11 cellular contexts compared by ENCODE assay signal in genomic region chr9:5435912-5436311, GRCh38. TPM values are rescaled to one million over a fixed set of nuclear protein-coding genes. Genes with fewer than 3 reads are reported as not detected.
A peak's percentile ranks its signal among the peaks of the same experiment; 100 is the strongest.
DNase-seq lines count a peak whose midpoint lies in the region; ATAC-seq and TF ChIP-seq lines count a peak whose summit lies in the region.
"Had no signal": no experiment of that assay in that cellular context is flagged by ENCODE, and none has a peak within 500 bp of the region (broad histone marks: within the 10 kb centered on the region; RNA-seq: fewer than 3 reads in every experiment).

No MANE protein-coding gene starts in this region.

- no peak overlapping the region for H4K5ac ChIP-seq in IMR-90 (ENCODE audit: low read depth, low read length)

- in situ Hi-C loops in IMR-90 (cut with MboI; ENCODE audit: low sequenced_read_pairs) = loop anchor here (25.0 kb wide), 1 partner anchor 674 kb away; no protein-coding TSS in a partner anchor

- peak overlapping the region; percentile 96 for H3K4me3 Mint-ChIP-seq in activated CD8-positive, alpha-beta T cell treated with anti-CD3 and anti-CD28 coated beads, Interleukin-2, amount 10 ng/mL, durations not matched to agents 7 days and 5 days
- H3K4me3 Mint-ChIP-seq in mesothelial cell of epicardium = peak overlapping the region; percentile 91

- no peak overlapping the region for H4K91ac ChIP-seq in IMR-90 (ENCODE audit: insufficient read depth, low read depth, low read length)

- peak overlapping the region; percentile 8 for H3K27ac Mint-ChIP-seq in activated CD8-positive, alpha-beta T cell treated with anti-CD3 and anti-CD28 coated beads, Interleukin-2, amount 10 ng/mL, durations not matched to agents 7 days and 5 days
- H3K27ac Mint-ChIP-seq in mesothelial cell of epicardium = no peak overlapping the region

- H3K36me3 ChIP-seq in IMR-90 (ENCODE audit: control insufficient read depth, insufficient read depth, low read length) = peaks cover 3% of the 10 kb centered on the region

- H3K27ac ChIP-seq in IMR-90 (ENCODE audit: insufficient read depth, low read length) (no peak overlapping the region), coronary artery (no peak overlapping the region)
- H3K27ac ChIP-seq: suprapubic skin had no signal

- no peak for TF ChIP-seq CTCF in IMR-90 (conservative IDR thresholded peaks at IDR 0.05; ENCODE audit: low read depth, low read length)
- no peak for TF ChIP-seq CTCF in mesothelial cell of epicardium (IDR thresholded peaks at IDR 0.05; ENCODE audit: unreplicated experiment)
- TF ChIP-seq CTCF in coronary artery (IDR thresholded peaks at IDR 0.05) = no peak

- 0 out of 2 replicates have a peak overlapping the region, but pooled peaks have one; percentile 5 for H3K23ac ChIP-seq in IMR-90 (ENCODE audit: low read depth, low read length)

- H3K14ac ChIP-seq in IMR-90 (replicated peaks; ENCODE audit: low read depth, low read length) = no peak overlapping the region; the same call in 1 of the 2 replicates

- H2AK9ac ChIP-seq in IMR-90 (replicated peaks; ENCODE audit: low read depth, low read length, poor library complexity) = no peak overlapping the region

- no peak overlapping the region for H3K4me2 ChIP-seq in IMR-90 (ENCODE audit: low read depth, low read length)

- 0 out of 2 replicates have a peak overlapping the region, but pooled peaks have one; percentile 10 for H3K4ac ChIP-seq in IMR-90 (ENCODE audit: low read depth, low read length)

- WGBS in IMR-90 (ENCODE audit: extremely low coverage in 2 of 2, insufficient read length in 1 of 2), 2 experiments = no CpG with 5 or more reads among the region's 3 CpGs

- no peak overlapping the region for H3K9ac ChIP-seq in IMR-90 (ENCODE audit: low read depth, low read length)

- H4K20me1 ChIP-seq in IMR-90 (ENCODE audit: insufficient read depth, low read length) = no peaks in the 10 kb centered on the region

- H2AK5ac ChIP-seq in IMR-90 (ENCODE audit: low read depth, low read length) = no peak overlapping the region; the same call in 1 of the 2 replicates

- no peaks in the 10 kb centered on the region for H3K9me3 ChIP-seq in IMR-90 (ENCODE audit: control insufficient read depth, insufficient read depth, low read length)
- H3K9me3 ChIP-seq: suprapubic skin had no signal

- H3K4me1 Mint-ChIP-seq in activated CD8-positive, alpha-beta T cell treated with anti-CD3 and anti-CD28 coated beads, Interleukin-2, amount 10 ng/mL, durations not matched to agents 7 days and 5 days (ENCODE audit: low read depth) = peaks cover 29% of the 10 kb centered on the region
- H3K4me1 Mint-ChIP-seq in mesothelial cell of epicardium = peaks cover 19% of the 10 kb centered on the region

- H2BK20ac ChIP-seq in IMR-90 (ENCODE audit: low read depth, low read length) = no peak overlapping the region

- no peak overlapping the region for H3K56ac ChIP-seq in IMR-90 (ENCODE audit: extremely low read depth, insufficient read depth, low read length)

- no peak overlapping the region for H2BK120ac ChIP-seq in IMR-90 (ENCODE audit: low read depth, low read length)

- peaks cover 40% of the 10 kb centered on the region for H3K36me3 Mint-ChIP-seq in activated CD8-positive, alpha-beta T cell treated with anti-CD3 and anti-CD28 coated beads, Interleukin-2, amount 10 ng/mL, durations not matched to agents 7 days and 5 days (ENCODE audit: low read depth)
- H3K36me3 Mint-ChIP-seq in mesothelial cell of epicardium = peaks cover 34% of the 10 kb centered on the region

- BruUV-seq in IMR-90 (replicated peaks; lab: Mats Ljungman, UMichigan) = no TSS peak

- H3K27me3 Mint-ChIP-seq in activated CD8-positive, alpha-beta T cell treated with anti-CD3 and anti-CD28 coated beads, Interleukin-2, amount 10 ng/mL, durations not matched to agents 7 days and 5 days (ENCODE audit: low read depth) = no peaks in the 10 kb centered on the region
- no peaks in the 10 kb centered on the region for H3K27me3 Mint-ChIP-seq in mesothelial cell of epicardium (ENCODE audit: low read depth)

- no peak overlapping the region for H2BK5ac ChIP-seq in IMR-90 (ENCODE audit: low read depth, low read length, poor library complexity, severe bottlenecking)

- intact Hi-C loops in IMR-90 (cut with micrococcal nuclease) = loop anchor here (5.0 kb wide), 2 partner anchors 156 to 449 kb away; partner anchors contain the start of gene JAK2

- peaks cover 5% of the 10 kb centered on the region for H3K4me1 ChIP-seq in IMR-90 (ENCODE audit: control insufficient read depth, insufficient read depth, low read length)

- H4K8ac ChIP-seq in IMR-90 (ENCODE audit: low read depth in 2 of 2, low read length in 2 of 2) = no peak overlapping the region

- no peak overlapping the region for H2BK15ac ChIP-seq in IMR-90 (ENCODE audit: low read depth, low read length)

- peak; percentile 47 for DNase-seq in DMS79 (lab: John Stamatoyannopoulos, UW)
- no peak for DNase-seq in IMR-90
- DNase-seq in activated CD8-positive, alpha-beta T cell treated with anti-CD3 and anti-CD28 coated beads, Interleukin-2, amount 10 ng/mL, durations not matched to agents 7 days and 5 days = no peak
- DNase-seq in mesothelial cell of epicardium (ENCODE audit: low spot score in 2 of 2, unreplicated experiment in 2 of 2) = no peak
- no peak for DNase-seq in NCI-H187 treated with DMSO at 0.1 percent for 48 hours (lab: John Stamatoyannopoulos, UW)
- DNase-seq in coronary artery (ENCODE audit: low spot score) = no peak
- DNase-seq: NCI-H524; stimulated activated CD4-positive, alpha-beta T cell treated with anti-CD3 and anti-CD28 coated beads, Interleukin-2, amount 100 ng/mL, for 48 hours had no signal

- no peak overlapping the region for H2AFZ ChIP-seq in IMR-90 (replicated peaks; ENCODE audit: low read length, poor library complexity)

- no peaks in the 10 kb centered on the region for H3K27me3 ChIP-seq in IMR-90 (ENCODE audit: control insufficient read depth, insufficient read depth, low read length)
- H3K27me3 ChIP-seq: suprapubic skin had no signal

- dilution Hi-C loops in IMR-90 (cut with HindIII; ENCODE audit: low sequenced_read_pairs, unreplicated experiment) = no loop called here

- no peak for TF ChIP-seq POLR2A in IMR-90 (IDR thresholded peaks at IDR 0.05; ENCODE audit: low read depth, low read length)

- TF ChIP-seq RAD21 in IMR-90 (IDR thresholded peaks at IDR 0.05; ENCODE audit: low read length) = no peak

- ATAC-seq in IMR-90 (ENCODE audit: low read depth) (no peak), GM21825 (IDR thresholded peaks at IDR 0.05; ENCODE audit: unreplicated experiment) (no peak)
- no peak for ATAC-seq in activated CD8-positive, alpha-beta T cell treated with anti-CD3 and anti-CD28 coated beads, Interleukin-2, amount 10 ng/mL, durations not matched to agents 7 days and 5 days
- ATAC-seq: SK-N-SH treated with all-trans-retinoic acid at 6 μM for 48 hours had no signal

- no peaks in the 10 kb centered on the region for H3K9me3 Mint-ChIP-seq in activated CD8-positive, alpha-beta T cell treated with anti-CD3 and anti-CD28 coated beads, Interleukin-2, amount 10 ng/mL, durations not matched to agents 7 days and 5 days (ENCODE audit: insufficient read depth)
- H3K9me3 Mint-ChIP-seq in mesothelial cell of epicardium = peaks cover 4% of the 10 kb centered on the region

- H3K79me1 ChIP-seq in IMR-90 (ENCODE audit: low read depth in 1 of 2, low read length in 2 of 2) = peaks cover 0 to 20% of the 10 kb centered on the region in 2 experiments; a peak in 3 of 4 replicates

- POLR2A ChIA-PET in IMR-90 (lab: Charles Lee; ENCODE audit: unreplicated experiment) = no interaction called here
- POLR2A ChIA-PET in activated CD8-positive, alpha-beta T cell treated with anti-CD3 and anti-CD28 coated beads, Interleukin-2, amount 10 ng/mL, durations not matched to agents 7 days and 5 days (lab: Charles Lee) = interaction anchor here (2.4 kb wide), 1 partner anchor 14 kb away, joined by 26 read pairs; the partner anchor contains the start of gene CD274

- H3K4me3 ChIP-seq in IMR-90 (ENCODE audit: insufficient read depth, low read depth, low read length) (no peak overlapping the region), coronary artery (no peak overlapping the region)
- H3K4me3 ChIP-seq: suprapubic skin had no signal

- 0 out of 2 replicates have a peak, but pooled peaks cover 8% of the 10 kb centered on the region for H3K9me1 ChIP-seq in IMR-90 (ENCODE audit: insufficient read depth, low read length)

- H3K18ac ChIP-seq in IMR-90 (ENCODE audit: low read depth, low read length) = no peak overlapping the region

- CTCF ChIA-PET in IMR-90 (lab: Yijun Ruan, JAX) = no interaction called here
- CTCF ChIA-PET in activated CD8-positive, alpha-beta T cell treated with anti-CD3 and anti-CD28 coated beads, Interleukin-2, amount 10 ng/mL, durations not matched to agents 7 days and 5 days (lab: Charles Lee) = interaction anchor here (1.1 to 5.9 kb wide), 5 partner anchors 11 to 686 kb away, joined by 4 to 60 read pairs (median 15); partner anchors contain the start of gene CD274

TF ChIP-seq in IMR-90, 13 proteins besides CTCF, POLR2A, EP300 and RAD21 (continues in another document):
- TF ChIP-seq NFE2L2 (IDR thresholded peaks at IDR 0.05; ENCODE audit: low read depth, low read length) (no peak), CEBPB (IDR thresholded peaks at IDR 0.05; ENCODE audit: low read depth, low read length) (no peak), RCOR1 (IDR thresholded peaks at IDR 0.05; ENCODE audit: insufficient replicate concordance, low read length) (no peak)

RNA-seq across cellular contexts. Expression of gene PLGRKT, which starts 1.8 kb away (rescaled TPM):
- total RNA-seq in IMR-90 (2012; rRNA removed) (12.7 and 13.6 TPM in 2 replicates), mesothelial cell of epicardium (18.2 to 21.7 TPM (median 19.6 TPM) in 3 replicates)
- 8.6 and 10.8 TPM in 2 replicates for polyA plus RNA-seq in IMR-90 (2012; rRNA removed)
- polyA plus RNA-seq in IMR-90 (2012; cell fraction: cytosol; rRNA removed) = 2.1 and 3.0 TPM in 2 replicates
- polyA plus RNA-seq in IMR-90 (2012; cell fraction: nucleus; rRNA removed; ENCODE audit: low replicate concordance) = 0.53 and 2.4 TPM in 2 replicates
- total RNA-seq in activated CD8-positive, alpha-beta T cell treated with anti-CD3 and anti-CD28 coated beads, Interleukin-2, amount 10 ng/mL, durations not matched to agents 7 days and 5 days = 10 to 100 TPM; 30.5 to 30.7 TPM

RNA-seq across cellular contexts. Expression of gene CD274, which starts 14.4 kb away (rescaled TPM):
- total RNA-seq in IMR-90 (2012; rRNA removed) (19.4 and 29.4 TPM in 2 replicates), mesothelial cell of epicardium (0.20 to 0.38 TPM (median 0.29 TPM) in 3 replicates)
- 13.9 and 17.4 TPM in 2 replicates for polyA plus RNA-seq in IMR-90 (2012; rRNA removed)
- 3.0 and 4.3 TPM in 2 replicates for polyA plus RNA-seq in IMR-90 (2012; cell fraction: cytosol; rRNA removed)
- 4.8 and 33.9 TPM in 2 replicates for polyA plus RNA-seq in IMR-90 (2012; cell fraction: nucleus; rRNA removed; ENCODE audit: low replicate concordance)
- total RNA-seq in activated CD8-positive, alpha-beta T cell treated with anti-CD3 and anti-CD28 coated beads, Interleukin-2, amount 10 ng/mL, durations not matched to agents 7 days and 5 days = 1 to 10 TPM; 4.0 to 4.9 TPM
